In the genomic region with DNA sequence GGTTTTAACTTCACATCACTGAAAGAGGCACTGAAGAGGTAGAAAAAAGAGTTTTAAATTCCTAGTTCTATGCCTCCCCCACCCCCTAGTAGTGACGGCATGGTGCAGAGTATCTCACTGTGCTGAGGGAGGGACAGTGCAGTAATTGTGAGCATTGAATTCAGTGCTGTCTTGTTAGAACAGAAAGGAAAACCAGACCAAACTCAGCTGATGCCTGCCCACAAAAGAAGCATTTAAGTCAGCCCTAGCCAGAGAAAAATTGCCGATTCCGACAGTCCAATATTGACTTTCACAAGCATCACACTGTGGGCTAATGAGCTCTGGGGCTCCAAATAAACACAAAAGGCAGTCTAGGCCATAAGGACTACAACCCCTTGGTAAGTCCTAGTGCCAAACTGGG, we compare ENCODE assay signal across 18 cellular contexts.
"Had no signal": no experiment of that assay in that cellular context is flagged by ENCODE, and none has a peak within 500 bp of the region (broad histone marks: within the 10 kb centered on the region; RNA-seq: fewer than 3 reads in every experiment).

No MANE protein-coding gene starts in this region.

- DNase-seq: cortex of kidney; effector memory CD8-positive, alpha-beta T cell; erythroblast; esophagus squamous epithelium; heart left ventricle; left cardiac atrium; left lung; mesendoderm; naive thymus-derived CD8-positive, alpha-beta T cell; nephron progenitor cell; occipital lobe; ovary; right lobe of liver; small intestine; stimulated activated CD4-positive, alpha-beta T cell treated with anti-CD3 and anti-CD28 coated beads, Interleukin-15, amount 100 ng/mL, for 24 hours; stimulated activated CD4-positive, alpha-beta T cell treated with anti-CD3 and anti-CD28 coated beads, Interleukin-2, amount 100 ng/mL, for 48 hours; stimulated activated naive B cell treated with anti-CD40 and anti-IgM and Interleukin-4, amounts not matched to agents 10 μg/mL and 1 μg/mL and 100 μg/mL, for 72 hours; transverse colon had no signal
